26 cellular contexts compared by ENCODE assay signal in genomic region chr12:88377973-88378372, GRCh38.
"Had no signal": no experiment of that assay in that cellular context is flagged by ENCODE, and none has a peak within 500 bp of the region (broad histone marks: within the 10 kb centered on the region; RNA-seq: fewer than 3 reads in every experiment).

No MANE protein-coding gene starts in this region.

- H3K4me1 ChIP-seq: colonic mucosa, gastrocnemius medialis, heart right ventricle, left lung, lower lobe of right lung had no signal

- H3K36me3 ChIP-seq: colonic mucosa, esophagus squamous epithelium, gastrocnemius medialis, heart right ventricle, left lung, lower lobe of right lung had no signal

- H3K27me3 ChIP-seq: colonic mucosa, esophagus squamous epithelium, gastrocnemius medialis, heart right ventricle, hepatocyte, left lung had no signal

- H3K9me3 ChIP-seq: colonic mucosa, esophagus squamous epithelium, gastrocnemius medialis, left lung, lower lobe of right lung had no signal

- ATAC-seq: effector memory CD8-positive, alpha-beta T cell; esophagus mucosa; gastrocnemius medialis; heart right ventricle; left lung; left ventricle myocardium superior; lower lobe of right lung had no signal

- H2AFZ ChIP-seq: hepatocyte had no signal

- H3K4me3 ChIP-seq: colonic mucosa, esophagus squamous epithelium, gastrocnemius medialis, heart right ventricle, hepatocyte, left lung, lower lobe of right lung had no signal

- H3K4me2 ChIP-seq: hepatocyte had no signal

- DNase-seq: colonic mucosa; cortex of kidney; effector CD8-positive, alpha-beta T cell; effector memory CD8-positive, alpha-beta T cell; endodermal cell; erythroblast; esophagus squamous epithelium; foreskin fibroblast; gastrocnemius medialis; glutamatergic neuron; head of caudate nucleus; heart right ventricle; hypothalamus; immature natural killer cell; islet precursor cell; kidney; kidney glomerular epithelial cell; left lung; left ventricle myocardium superior; lower lobe of right lung; mesenchymal stem cell; midbrain; naive B cell had no signal

- H3K79me2 ChIP-seq: hepatocyte had no signal

- H3K27ac ChIP-seq: colonic mucosa, epithelial cell of prostate, esophagus squamous epithelium, gastrocnemius medialis, heart right ventricle, hepatocyte, left lung, lower lobe of right lung had no signal
